Comparison of ENCODE assay signal across 8 cellular contexts in genomic region chr3:25663324-25664065, GRCh38. TPM values are rescaled to one million over a fixed set of nuclear protein-coding genes. Genes with fewer than 3 reads are reported as not detected.
DNase-seq lines count a peak whose midpoint lies in the region; ATAC-seq, FAIRE-seq and TF ChIP-seq lines count a peak whose summit lies in the region.

No MANE protein-coding gene starts in this region.

- H4K20me1 ChIP-seq in GM12878 (ENCODE audit: control insufficient read depth, insufficient read depth): 0 out of 2 replicates have a peak, but pooled peaks cover 4% of the 10 kb centered on the region

- H3K9ac ChIP-seq in GM12878 (ENCODE audit: control insufficient read depth, insufficient read depth, low read length) (peak overlapping the region; percentile 88), kidney (ENCODE audit: low read length in 2 of 2) (peak overlapping the region; percentile 2 to 80)

- peak overlapping the region; percentile 92 for H3K27ac ChIP-seq in GM12878 (ENCODE audit: control insufficient read depth, insufficient read depth)
- H3K27ac ChIP-seq in kidney (ENCODE audit: low read depth in 2 of 2, low read length in 2 of 2): peak overlapping the region; percentile 97

- SMC1A ChIA-PET in GM12878 (lab: Charles Lee; ENCODE audit: uncharacterized antibody, unreplicated experiment): interaction anchor here (0.6 to 5.0 kb wide), 4 partner anchors 94 to 192 kb away, joined by 3 to 49 read pairs (median 4); partner anchors contain the start of gene NGLY1

- H3K9me3 ChIP-seq in GM12878 (replicated peaks; ENCODE audit: control insufficient read depth, insufficient read depth, low read length): no peaks in the 10 kb centered on the region
- H3K9me3 ChIP-seq in kidney (ENCODE audit: control insufficient read depth in 1 of 2, low read length in 2 of 2): no peaks in the 10 kb centered on the region

- in situ Hi-C loops in GM12878 (cut with MboI): no loop called here

- FAIRE-seq in GM12878 (lab: Jason Lieb, UNC) (no peak), kidney (lab: Jason Lieb, UNC) (no peak)

- H3K4me1 ChIP-seq in GM12878 (ENCODE audit: control insufficient read depth, insufficient read depth, low read length) (peaks cover 11% of the 10 kb centered on the region), kidney (ENCODE audit: control insufficient read depth in 1 of 2, insufficient read depth in 1 of 2, low read depth in 1 of 2, low read length in 2 of 2) (peaks cover 8 to 26% of the 10 kb centered on the region in 2 donors)

- peaks cover 60% of the 10 kb centered on the region for H3K79me2 ChIP-seq in GM12878 (ENCODE audit: control insufficient read depth, insufficient read depth, low read length)

- peak overlapping the region; percentile 86 for H3K4me2 ChIP-seq in GM12878 (ENCODE audit: control insufficient read depth, insufficient read depth)

- H3K4me3 ChIP-seq in GM12878: peak overlapping the region; percentile 72
- peak overlapping the region; percentile 79 to 95 for H3K4me3 ChIP-seq in kidney (ENCODE audit: low read length in 2 of 2)

- H2AFZ ChIP-seq in GM12878 (ENCODE audit: control insufficient read depth, low read depth, low read length): peak overlapping the region; percentile 56

- H3K36me3 ChIP-seq in GM12878 (ENCODE audit: control insufficient read depth in 2 of 2, insufficient read depth in 2 of 2, low read length in 1 of 2): no peaks in the 10 kb centered on the region
- H3K36me3 ChIP-seq in kidney (ENCODE audit: control insufficient read depth in 1 of 2, insufficient read depth in 2 of 2, low read length in 2 of 2): no peaks in the 10 kb centered on the region

- no TSS peak for BruUV-seq in GM12878 (replicated peaks; lab: Mats Ljungman, UMichigan)

- TF ChIP-seq EP300 in GM12878 (IDR thresholded peaks at IDR 0.05; ENCODE audit: borderline replicate concordance in 1 of 2, control insufficient read depth in 1 of 2, low read depth in 2 of 2, low read length in 2 of 2): no peak

- no peak for TF ChIP-seq RAD21 in GM12878 (IDR thresholded peaks at IDR 0.05; ENCODE audit: insufficient read depth, low read depth, low read length)

- CTCF ChIA-PET in GM12878 (lab: Yijun Ruan, JAX): interaction anchor here (1.5 to 8.4 kb wide), 3 partner anchors 15 to 191 kb away, joined by 7 to 93 read pairs (median 63); no protein-coding TSS in a partner anchor

- DNase-seq in ELR (ENCODE audit: low read depth) (peak; percentile 52), HK-2 (ENCODE audit: unreplicated experiment) (peak; percentile 11), RPMI7951 (ENCODE audit: low read depth) (peak; percentile 16), GM12878 (ENCODE audit: low read depth, low spot score) (no peak), kidney (no peak), posterior cingulate gyrus (no peak)
- DNase-seq in stimulated activated CD8-positive, alpha-beta memory T cell treated with anti-CD3 and anti-CD28 coated beads, Interleukin-12 subunit alpha, Interleukin-12 subunit beta, amount 100 ng/mL, for 1 hour (ENCODE audit: low read depth): peak; percentile 3

- POLR2A ChIA-PET in GM12878 (lab: Charles Lee): interaction anchor here (0.8 to 1.8 kb wide), 3 partner anchors 120 to 129 kb away, joined by 3 to 4 read pairs (median 3); partner anchors contain the start of gene NGLY1

- TF ChIP-seq CTCF in GM12878 (IDR thresholded peaks at IDR 0.05 in 2 of 3, conservative IDR thresholded peaks at IDR 0.05 in 1 of 3; ENCODE audit: control insufficient read depth in 2 of 3, extremely low read depth in 1 of 3, insufficient read depth in 1 of 3, low read depth in 3 of 3, low read length in 3 of 3): no peak
- no peak for TF ChIP-seq CTCF in kidney (IDR thresholded peaks at IDR 0.05; ENCODE audit: borderline replicate concordance, extremely low read depth, insufficient read depth)

- H3K27me3 ChIP-seq in GM12878 (replicated peaks in 1 of 2; ENCODE audit: control insufficient read depth in 2 of 2, insufficient read depth in 2 of 2, low read length in 1 of 2): no peaks in the 10 kb centered on the region

- ATAC-seq in GM21360 (IDR thresholded peaks at IDR 0.05; ENCODE audit: unreplicated experiment) (peak; percentile 20), GM12878 (peak; percentile 21)

- no peak; the same call in 1 of the 2 replicates for TF ChIP-seq POLR2A in GM12878 (IDR thresholded peaks at IDR 0.05; ENCODE audit: low read depth, low read length)

- RAD21 ChIA-PET in GM12878 (lab: Charles Lee; ENCODE audit: unreplicated experiment): interaction anchor here (1.2 kb wide), 1 partner anchor 117 kb away, joined by 3 read pairs; no protein-coding TSS in a partner anchor

- intact Hi-C loops in GM12878 (cut with micrococcal nuclease; ENCODE audit: unreplicated experiment) (loop anchor here (1.0 kb wide), 1 partner anchor 118 kb away; no protein-coding TSS in a partner anchor), kidney (cut with DNase I) (no loop called here), posterior cingulate gyrus (cut with DNase I) (loop anchor here (5.0 kb wide), 2 partner anchors 119 to 194 kb away; partner anchors contain the start of gene NGLY1)

- WGBS in GM12878 (ENCODE audit: insufficient coverage, insufficient replicate concordance, low lambda C conversion rate, missing lambda C conversion rate): under 1% methylated on average over 24 of the region's 24 CpGs

TF ChIP-seq in GM12878, 131 proteins besides CTCF, POLR2A, EP300 and RAD21 (continues in another document):
- TF ChIP-seq KLF5 (IDR thresholded peaks at IDR 0.05; ENCODE audit: partially characterized antibody) (no peak), ETV6 (conservative IDR thresholded peaks at IDR 0.05 in 1 of 2, IDR thresholded peaks at IDR 0.05 in 1 of 2; ENCODE audit: borderline replicate concordance in 1 of 2, low read depth in 1 of 2) (peak in 1 of 2 experiments; percentile 54; a peak in 2 of 4 replicates), MXI1 (IDR thresholded peaks at IDR 0.05; ENCODE audit: low read depth, low read length) (no peak), MTA3 (IDR thresholded peaks at IDR 0.05; ENCODE audit: borderline replicate concordance, low read length) (peak; percentile 69; the same call in 1 of the 2 replicates), ATF3 (IDR thresholded peaks at IDR 0.05; ENCODE audit: borderline replicate concordance, extremely low read depth, low read depth, low read length) (no peak), CUX1 (IDR thresholded peaks at IDR 0.05; ENCODE audit: insufficient replicate concordance, low read depth, low read length) (peak; percentile 47)

RNA-seq across cellular contexts. Expression of gene TOP2B, which starts 1.2 kb away (rescaled TPM):
- 97.1 and 124 TPM in 2 replicates for total RNA-seq in RPMI7951 (2014; rRNA removed; shearing (Covaris generic))
- 273 and 283 TPM in 2 replicates for total RNA-seq in GM12878 (2013; cell fraction: nucleolus; rRNA removed)
- total RNA-seq in GM12878 (2014; rRNA removed) (89.9 and 113 TPM in 2 replicates), GM12878 (2014; rRNA removed; fragmentation: Illumina TruSeq; extraction: Trizol) (130 and 138 TPM in 2 replicates), GM12878 (2021) (111 and 116 TPM in 2 replicates), kidney (109 TPM)
- 54.1 TPM for polyA plus RNA-seq in GM12878 (2011; ENCODE audit: low read depth)
- polyA plus RNA-seq in GM12878 (2011; rRNA removed) (119 and 187 TPM in 2 replicates), GM12878 (2014; fragmentation: Illumina TruSeq; extraction: Trizol) (134 and 183 TPM in 2 replicates), GM12878 (2014; fragmentation: Nextera tagmentation; extraction: Ambion mirVana) (10 to 100 TPM; 34.2 to 57.5 TPM), GM12878 (2014; rRNA removed) (68.2 and 76.8 TPM in 2 replicates), GM12878 (2016; fragmentation: Nextera tagmentation; extraction: Ambion mirVana) (10 to 100 TPM; 28.6 to 69.9 TPM), kidney (ENCODE audit: insufficient read depth, low read depth, low replicate concordance) (55.0 TPM)
- 23.5 and 32.6 TPM in 2 replicates for polyA plus RNA-seq in GM12878 (2011; cell fraction: cytosol; rRNA removed)
- polyA plus RNA-seq in GM12878 (2011; cell fraction: nucleus; rRNA removed): 63.5 and 80.6 TPM in 2 replicates
- 65.7 and 75.4 TPM in 2 replicates for polyA plus RNA-seq in GM12878 (2012)
- polyA minus RNA-seq in GM12878 (2011; rRNA and poly(A)+ RNA removed): 53.8 and 72.5 TPM in 2 replicates
- 34.5 and 41.5 TPM in 2 replicates for polyA minus RNA-seq in GM12878 (2011; cell fraction: cytosol; rRNA and poly(A)+ RNA removed)
- polyA minus RNA-seq in GM12878 (2011; cell fraction: nucleus; rRNA and poly(A)+ RNA removed): 59.5 and 79.5 TPM in 2 replicates

Comparison
In these comparisons a context has a peak if more than half of its experiments do, and no peak if none do; other contexts are left out.
1. DNase-seq: peak in ELR (single experiment), HK-2 (single experiment), RPMI7951 (single experiment) and stimulated activated CD8-positive, alpha-beta memory T cell treated with anti-CD3 and anti-CD28 coated beads, Interleukin-12 subunit alpha, Interleukin-12 subunit beta, amount 100 ng/mL, for 1 hour (single experiment); none in GM12878 (single experiment), kidney (single experiment) and posterior cingulate gyrus (0 of 10).